ENCODE assay signal across 32 cellular contexts in genomic region chr16:84055366-84055765, GRCh38. TPM values are rescaled to one million over a fixed set of nuclear protein-coding genes. Genes with fewer than 3 reads are reported as not detected.
DNase-seq lines count a peak whose midpoint lies in the region; ATAC-seq and TF ChIP-seq lines count a peak whose summit lies in the region.
"Had no signal": no experiment of that assay in that cellular context is flagged by ENCODE, and none has a peak within 500 bp of the region (broad histone marks: within the 10 kb centered on the region; RNA-seq: fewer than 3 reads in every experiment).

No MANE protein-coding gene starts in this region.

- H3K4me1 ChIP-seq in osteoblast (ENCODE audit: insufficient read depth, low read length) (no peaks in the 10 kb centered on the region), esophagus squamous epithelium (no peaks in the 10 kb centered on the region)

- WGBS in esophagus squamous epithelium, 2 donors = 64 to 72% methylated on average over 3 to 4 of the region's 5 CpGs

- H3K27me3 Mint-ChIP-seq in activated naive CD4-positive, alpha-beta T cell treated with anti-CD3 and anti-CD28 coated beads, Interleukin-2, amount 10 ng/mL, durations not matched to agents 7 days and 5 days = no peaks in the 10 kb centered on the region
- H3K27me3 Mint-ChIP-seq: activated CD4-positive, alpha-beta T cell treated with anti-CD3 and anti-CD28 coated beads, Interleukin-2, amount 10 ng/mL, durations not matched to agents 24 days and 14 days; activated naive CD8-positive, alpha-beta T cell treated with anti-CD3 and anti-CD28 coated beads for 36 hours; CD8-positive, alpha-beta memory T cell had no signal

- POLR2A ChIA-PET in GM10248 (lab: Yijun Ruan, JAX) = no interaction called here

- H3K27ac Mint-ChIP-seq in activated naive CD4-positive, alpha-beta T cell treated with anti-CD3 and anti-CD28 coated beads, Interleukin-2, amount 10 ng/mL, durations not matched to agents 7 days and 5 days = no peak overlapping the region
- H3K27ac Mint-ChIP-seq: activated CD4-positive, alpha-beta T cell treated with anti-CD3 and anti-CD28 coated beads, Interleukin-2, amount 10 ng/mL, durations not matched to agents 24 days and 14 days; activated naive CD8-positive, alpha-beta T cell treated with anti-CD3 and anti-CD28 coated beads for 36 hours; activated T-helper 2 cell treated with anti-CD3 and anti-CD28 coated beads, Interferon-gamma antibody, Interleukin-2, Interleukin-4, amounts not matched to agents 10 μg/mL and 5 μg/mL and 100 μg/mL, durations not matched to agents 14 hours and 24 hours and 36 hours; GM23338; immature natural killer cell; natural killer cell; T-helper 2 cell treated with Interferon-gamma antibody and Interleukin-4, amounts not matched to agents 5 μg/mL and 100 μg/mL, for 36 hours had no signal

- H3K4me1 Mint-ChIP-seq in activated naive CD4-positive, alpha-beta T cell treated with anti-CD3 and anti-CD28 coated beads, Interleukin-2, amount 10 ng/mL, durations not matched to agents 7 days and 5 days = no peaks in the 10 kb centered on the region
- H3K4me1 Mint-ChIP-seq: activated CD4-positive, alpha-beta T cell treated with anti-CD3 and anti-CD28 coated beads, Interleukin-2, amount 10 ng/mL, durations not matched to agents 24 days and 14 days; activated naive CD8-positive, alpha-beta T cell treated with anti-CD3 and anti-CD28 coated beads for 36 hours; GM23338; immature natural killer cell; natural killer cell had no signal

- no peak overlapping the region for H3K27ac ChIP-seq in osteoblast (ENCODE audit: low read depth, low read length)
- H3K27ac ChIP-seq in esophagus squamous epithelium = peak overlapping the region in 1 of 4 donors; percentile 14
- H3K27ac ChIP-seq: KMS-11, stomach, VCaP had no signal

- no peaks in the 10 kb centered on the region for H3K9me3 ChIP-seq in osteoblast (ENCODE audit: low read depth, low read length)
- no peaks in the 10 kb centered on the region for H3K9me3 ChIP-seq in esophagus squamous epithelium
- H3K9me3 ChIP-seq: stomach had no signal

- intact Hi-C loops in Right ventricle myocardium inferior (cut with DNase I) (loop anchor here (5.0 kb wide), 1 partner anchor 153 kb away; no protein-coding TSS in a partner anchor), esophagus squamous epithelium (cut with DNase I) (loop anchor here (5.0 kb wide), 1 partner anchor 88 kb away; the partner anchor contains the start of gene NECAB2)

- ATAC-seq in Right ventricle myocardium inferior = peak; percentile 69
- ATAC-seq: natural killer cell, SK-N-SH treated with all-trans-retinoic acid at 6 μM for 48 hours had no signal

- no peak overlapping the region for H3K4me3 Mint-ChIP-seq in activated naive CD4-positive, alpha-beta T cell treated with anti-CD3 and anti-CD28 coated beads, Interleukin-2, amount 10 ng/mL, durations not matched to agents 7 days and 5 days
- H3K4me3 Mint-ChIP-seq: activated CD4-positive, alpha-beta T cell treated with anti-CD3 and anti-CD28 coated beads, Interleukin-2, amount 10 ng/mL, durations not matched to agents 24 days and 14 days; activated naive CD8-positive, alpha-beta T cell treated with anti-CD3 and anti-CD28 coated beads for 36 hours; CD8-positive, alpha-beta memory T cell; GM23338; immature natural killer cell; natural killer cell; T-helper 2 cell treated with Interferon-gamma antibody and Interleukin-4, amounts not matched to agents 5 μg/mL and 100 μg/mL, for 36 hours had no signal

- peaks cover 7% of the 10 kb centered on the region for H4K20me1 ChIP-seq in osteoblast (ENCODE audit: insufficient read depth, low read length)

- no peak for TF ChIP-seq POLR2A in esophagus squamous epithelium (IDR thresholded peaks at IDR 0.05)

- peaks cover 49% of the 10 kb centered on the region for H3K36me3 Mint-ChIP-seq in activated naive CD4-positive, alpha-beta T cell treated with anti-CD3 and anti-CD28 coated beads, Interleukin-2, amount 10 ng/mL, durations not matched to agents 7 days and 5 days

- H3K36me3 ChIP-seq in osteoblast (ENCODE audit: insufficient read depth, low read length) (peaks cover 65% of the 10 kb centered on the region), esophagus squamous epithelium (peaks cover 40 to 95% (median 51%) of the 10 kb centered on the region in 3 donors)

- CTCF ChIA-PET in activated naive CD4-positive, alpha-beta T cell treated with anti-CD3 and anti-CD28 coated beads, Interleukin-2, amount 10 ng/mL, durations not matched to agents 7 days and 5 days (lab: Charles Lee) = interaction anchor here (1.4 to 3.8 kb wide), 2 partner anchors 11 to 99 kb away, joined by 3 to 16 read pairs; no protein-coding TSS in a partner anchor
- CTCF ChIA-PET in GM10248 (lab: Yijun Ruan, JAX) = interaction anchor here (1.4 to 4.5 kb wide), 3 partner anchors 10 to 101 kb away, joined by 4 to 14 read pairs (median 5); no protein-coding TSS in a partner anchor

- TF ChIP-seq CTCF in osteoblast (IDR thresholded peaks at IDR 0.05; ENCODE audit: extremely low read depth, low read depth, low read length) (no peak), esophagus squamous epithelium (IDR thresholded peaks at IDR 0.05) (no peak), GM10266 (IDR thresholded peaks at IDR 0.05; ENCODE audit: control insufficient read depth, insufficient read depth, low read depth, missing control alignments) (no peak), GM10248 (IDR thresholded peaks at IDR 0.05; ENCODE audit: control extremely low read depth, extremely low read depth, low read depth, missing control alignments) (no peak)

- peak; percentile 15 for DNase-seq in activated naive CD4-positive, alpha-beta T cell treated with anti-CD3 and anti-CD28 coated beads, Interleukin-2, amount 10 ng/mL, durations not matched to agents 7 days and 5 days
- no peak for DNase-seq in activated naive CD4-positive, alpha-beta T cell treated with Interleukin-2 at 50 U/mL for 16 hours
- DNase-seq in Right ventricle myocardium inferior (ENCODE audit: missing footprints) (no peak), osteoblast (ENCODE audit: insufficient read length, low spot score, missing footprints) (peak; percentile 53), esophagus squamous epithelium (lab: John Stamatoyannopoulos, UW) (no peak), medulla oblongata (ENCODE audit: extremely low spot score) (no peak), GM10266 (ENCODE audit: extremely low spot score) (no peak), GM10248 (ENCODE audit: extremely low spot score) (no peak)
- DNase-seq: activated CD4-positive, alpha-beta T cell treated with anti-CD3 and anti-CD28 coated beads, Interleukin-2, amount 10 ng/mL, durations not matched to agents 24 days and 14 days; activated naive CD8-positive, alpha-beta T cell treated with anti-CD3 and anti-CD28 coated beads for 36 hours; DMS53; effector CD4-positive, alpha-beta T cell; erythroblast; foreskin fibroblast; hippocampal formation; immature natural killer cell; natural killer cell; NCI-H1436 treated with DMSO at 0.1 percent for 48 hours; stimulated activated CD8-positive, alpha-beta memory T cell treated with anti-CD3 and anti-CD28 coated beads, Interleukin-4, amount 100 ng/mL, for 48 hours; stomach had no signal

- H3K27me3 ChIP-seq in osteoblast (ENCODE audit: insufficient read depth, low read length) (no peaks in the 10 kb centered on the region), esophagus squamous epithelium (no peaks in the 10 kb centered on the region)
- H3K27me3 ChIP-seq: stomach had no signal

- H3K9me3 Mint-ChIP-seq in activated naive CD4-positive, alpha-beta T cell treated with anti-CD3 and anti-CD28 coated beads, Interleukin-2, amount 10 ng/mL, durations not matched to agents 7 days and 5 days = no peaks in the 10 kb centered on the region
- H3K9me3 Mint-ChIP-seq: activated CD4-positive, alpha-beta T cell treated with anti-CD3 and anti-CD28 coated beads, Interleukin-2, amount 10 ng/mL, durations not matched to agents 24 days and 14 days; activated naive CD8-positive, alpha-beta T cell treated with anti-CD3 and anti-CD28 coated beads for 36 hours; activated T-helper 2 cell treated with anti-CD3 and anti-CD28 coated beads, Interferon-gamma antibody, Interleukin-2, Interleukin-4, amounts not matched to agents 10 μg/mL and 5 μg/mL and 100 μg/mL, durations not matched to agents 14 hours and 24 hours and 36 hours; CD8-positive, alpha-beta memory T cell; GM23338; immature natural killer cell; natural killer cell; T-helper 2 cell treated with Interferon-gamma antibody and Interleukin-4, amounts not matched to agents 5 μg/mL and 100 μg/mL, for 36 hours had no signal

- H3K4me3 ChIP-seq in osteoblast (ENCODE audit: insufficient read depth, low read length) = no peak overlapping the region
- no peak overlapping the region for H3K4me3 ChIP-seq in esophagus squamous epithelium
- H3K4me3 ChIP-seq: GM23338, stomach had no signal

- no peaks in the 10 kb centered on the region for H3K79me2 ChIP-seq in osteoblast (ENCODE audit: insufficient read depth, low read length)

- no peak overlapping the region for H3K4me2 ChIP-seq in osteoblast (ENCODE audit: insufficient read depth, low read length)
- H3K4me2 ChIP-seq: GM23338, KMS-11 had no signal

- no peak overlapping the region for H2AFZ ChIP-seq in osteoblast (ENCODE audit: low read length)
- H2AFZ ChIP-seq: GM23338 had no signal

RNA-seq across cellular contexts. Expression of gene SLC38A8, which starts 12.8 kb away (rescaled TPM):
- total RNA-seq in Right ventricle myocardium inferior = 3.1 TPM
- total RNA-seq in osteoblast = not detected in 2 replicates
- not detected for total RNA-seq in esophagus squamous epithelium
- total RNA-seq: activated CD4-positive, alpha-beta T cell treated with anti-CD3 and anti-CD28 coated beads, Interleukin-2, amount 10 ng/mL, durations not matched to agents 24 days and 14 days; activated naive CD8-positive, alpha-beta T cell treated with anti-CD3 and anti-CD28 coated beads for 36 hours; activated T-helper 2 cell treated with anti-CD3 and anti-CD28 coated beads, Interferon-gamma antibody, Interleukin-2, Interleukin-4, amounts not matched to agents 10 μg/mL and 5 μg/mL and 100 μg/mL, durations not matched to agents 14 hours and 24 hours and 36 hours; astrocyte; CD8-positive, alpha-beta memory T cell; GM23338; HT1080; natural killer cell; RPMI7951; skeletal muscle tissue; stomach; urinary bladder had no signal

Comparison
In these comparisons a context has a peak if more than half of its experiments do, and no peak if none do; other contexts are left out.
1. DNase-seq: peak in activated naive CD4-positive, alpha-beta T cell treated with anti-CD3 and anti-CD28 coated beads, Interleukin-2, amount 10 ng/mL, durations not matched to agents 7 days and 5 days (single experiment) and osteoblast (single experiment); none in activated naive CD4-positive, alpha-beta T cell treated with Interleukin-2 at 50 U/mL for 16 hours (single experiment), Right ventricle myocardium inferior (single experiment), esophagus squamous epithelium (single experiment), medulla oblongata (single experiment), GM10266 (single experiment) and GM10248 (single experiment).